Comparison of ENCODE assay signal across 8 cellular contexts in genomic region chr18:4455113-4455811, GRCh38. TPM values are rescaled to one million over a fixed set of nuclear protein-coding genes. Genes with fewer than 3 reads are reported as not detected.
DNase-seq lines count a peak whose midpoint lies in the region; ATAC-seq and TF ChIP-seq lines count a peak whose summit lies in the region.

Gene DLGAP1 (minus strand): TSS chr18:4455307.

- H3K27ac Mint-ChIP-seq in activated T-cell treated with anti-CD3 and anti-CD28 coated beads, Interleukin-2, amount 50 U/mL, for 24 hours, result no peak within 1 kb of the TSS

- H3K27me3 ChIP-seq in IMR-90 (ENCODE audit: control insufficient read depth, insufficient read depth, low read length) (peaks cover 12% of the 10 kb centered on the region; the same call in 1 of the 2 replicates), liver (ENCODE audit: control insufficient read depth in 4 of 4, insufficient read depth in 4 of 4, low read length in 3 of 4) (peaks cover 0 to 7% (median 4%) of the 10 kb centered on the region in 4 donors), upper lobe of right lung (peaks cover 30% of the 10 kb centered on the region)

- H2BK20ac ChIP-seq in IMR-90 (ENCODE audit: low read depth, low read length), result no peak within 1 kb of the TSS

- no peak within 1 kb of the TSS for H2BK5ac ChIP-seq in IMR-90 (ENCODE audit: low read depth, low read length, poor library complexity, severe bottlenecking)

- H3K9me3 ChIP-seq in IMR-90 (ENCODE audit: control insufficient read depth, insufficient read depth, low read length), result peaks cover 8% of the 10 kb centered on the region; the same call in 1 of the 2 replicates
- no peaks in the 10 kb centered on the region for H3K9me3 ChIP-seq in liver (ENCODE audit: control insufficient read depth in 4 of 4, low read length in 3 of 4)
- H3K9me3 ChIP-seq in upper lobe of right lung, result no peaks in the 10 kb centered on the region

- no peak within 1 kb of the TSS for H3K14ac ChIP-seq in IMR-90 (replicated peaks; ENCODE audit: low read depth, low read length)

- no peaks in the 10 kb centered on the region for H3K9me1 ChIP-seq in IMR-90 (ENCODE audit: insufficient read depth, low read length)

- no TSS peak for BruUV-seq in IMR-90 (replicated peaks; lab: Mats Ljungman, UMichigan)

- POLR2A ChIA-PET in IMR-90 (lab: Charles Lee; ENCODE audit: unreplicated experiment), result no interaction called here

- no peak within 1 kb of the TSS for H3K18ac ChIP-seq in IMR-90 (ENCODE audit: low read depth, low read length)

- no peak within 1 kb of the TSS for H4K5ac ChIP-seq in IMR-90 (ENCODE audit: low read depth, low read length)

- CTCF ChIA-PET in IMR-90 (lab: Yijun Ruan, JAX), result no interaction called here

- no peak within 1 kb of the TSS for H4K8ac ChIP-seq in IMR-90 (ENCODE audit: low read depth in 2 of 2, low read length in 2 of 2)

- H3K4me1 ChIP-seq in IMR-90 (ENCODE audit: control insufficient read depth, insufficient read depth, low read length) (no peaks in the 10 kb centered on the region), liver (ENCODE audit: control insufficient read depth in 4 of 4, insufficient read depth in 4 of 4, low read length in 3 of 4) (peaks cover 6 to 17% (median 17%) of the 10 kb centered on the region in 4 donors), upper lobe of right lung (no peaks in the 10 kb centered on the region)

- no peak within 1 kb of the TSS; the same call in 1 of the 2 replicates for H3K4me2 ChIP-seq in IMR-90 (ENCODE audit: low read depth, low read length)

- H2AFZ ChIP-seq in IMR-90 (replicated peaks; ENCODE audit: low read length, poor library complexity), result peak within 1 kb of the TSS; percentile 49

- no peak within 1 kb of the TSS for H4K91ac ChIP-seq in IMR-90 (ENCODE audit: insufficient read depth, low read depth, low read length)

- dilution Hi-C loops in IMR-90 (cut with HindIII; ENCODE audit: low sequenced_read_pairs, unreplicated experiment), result no loop called here

- H3K27ac ChIP-seq in IMR-90 (ENCODE audit: insufficient read depth, low read length) (no peak within 1 kb of the TSS), liver (ENCODE audit: low read depth in 1 of 2, low read length in 2 of 2) (no peak within 1 kb of the TSS), upper lobe of right lung (no peak within 1 kb of the TSS)

- H3K9me3 Mint-ChIP-seq in activated T-cell treated with anti-CD3 and anti-CD28 coated beads, Interleukin-2, amount 50 U/mL, for 24 hours, result peaks cover 18% of the 10 kb centered on the region

- DNase-seq in activated T-cell treated with anti-CD3 and anti-CD28 coated beads, Interleukin-2, amount 50 U/mL, for 48 hours, result peak; percentile 17 to 18
- DNase-seq in activated T-cell treated with anti-CD3 and anti-CD28 coated beads, Interleukin-2, amount 50 U/mL, for 24 hours, result no peak
- DNase-seq in IMR-90 (no peak), upper lobe of right lung (peak; percentile 88)
- DNase-seq in central memory CD4-positive, alpha-beta T cell, result peak; percentile 1
- no peak for DNase-seq in NK-92 treated with Interleukin-12 subunit alpha and Interleukin-12 subunit beta, amount 100 ng/mL, for 24 hours (lab: John Stamatoyannopoulos, UW)

- TF ChIP-seq CTCF in IMR-90 (conservative IDR thresholded peaks at IDR 0.05; ENCODE audit: low read depth, low read length) (no peak), liver (IDR thresholded peaks at IDR 0.05; ENCODE audit: low read depth, low read length, missing input control) (no peak), upper lobe of right lung (IDR thresholded peaks at IDR 0.05) (no peak)

- H3K56ac ChIP-seq in IMR-90 (ENCODE audit: extremely low read depth, insufficient read depth, low read length), result no peak within 1 kb of the TSS

- H2BK15ac ChIP-seq in IMR-90 (ENCODE audit: low read depth, low read length), result no peak within 1 kb of the TSS

- H4K20me1 ChIP-seq in IMR-90 (ENCODE audit: insufficient read depth, low read length), result no peaks in the 10 kb centered on the region

- no peaks in the 10 kb centered on the region for H3K79me1 ChIP-seq in IMR-90 (ENCODE audit: low read depth in 1 of 2, low read length in 2 of 2)

- no peak for TF ChIP-seq RAD21 in IMR-90 (IDR thresholded peaks at IDR 0.05; ENCODE audit: low read length)
- no peak for TF ChIP-seq RAD21 in liver (IDR thresholded peaks at IDR 0.05)

- no peak within 1 kb of the TSS for H3K23ac ChIP-seq in IMR-90 (ENCODE audit: low read depth, low read length)

- H3K4me1 Mint-ChIP-seq in activated T-cell treated with anti-CD3 and anti-CD28 coated beads, Interleukin-2, amount 50 U/mL, for 24 hours (ENCODE audit: low read depth), result peaks cover 5% of the 10 kb centered on the region

- H2AK5ac ChIP-seq in IMR-90 (ENCODE audit: low read depth, low read length), result no peak within 1 kb of the TSS

- WGBS in IMR-90 (ENCODE audit: extremely low coverage in 2 of 2, insufficient read length in 1 of 2), 2 experiments, result 5% methylated on average over 25 of the region's 75 CpGs; no CpG with 5 or more reads in 1 of the 2 experiments
- WGBS in liver, result 3% methylated on average over 75 of the region's 75 CpGs

- H3K4me3 ChIP-seq in IMR-90 (ENCODE audit: insufficient read depth, low read depth, low read length) (no peak within 1 kb of the TSS), liver (ENCODE audit: low read depth in 1 of 3, low read length in 3 of 3) (peak within 1 kb of the TSS in 2 of 3 donors; percentile 32 to 55), upper lobe of right lung (peak within 1 kb of the TSS; percentile 48)

- H3K9ac ChIP-seq in IMR-90 (ENCODE audit: low read depth, low read length) (no peak within 1 kb of the TSS), liver (ENCODE audit: low read depth in 1 of 2, low read length in 2 of 2) (no peak within 1 kb of the TSS)

- peak; percentile 11; the same call in 1 of the 2 replicates for ATAC-seq in IMR-90 (ENCODE audit: low read depth)
- ATAC-seq in upper lobe of right lung, result peak; percentile 95
- ATAC-seq in GM21515 (IDR thresholded peaks at IDR 0.05; ENCODE audit: unreplicated experiment), result no peak

- H2AK9ac ChIP-seq in IMR-90 (replicated peaks; ENCODE audit: low read depth, low read length, poor library complexity), result peak within 1 kb of the TSS; percentile 65

- in situ Hi-C loops in IMR-90 (cut with MboI; ENCODE audit: low sequenced_read_pairs), result no loop called here

- no peak within 1 kb of the TSS for H3K4me3 Mint-ChIP-seq in activated T-cell treated with anti-CD3 and anti-CD28 coated beads, Interleukin-2, amount 50 U/mL, for 24 hours

- peaks cover 32% of the 10 kb centered on the region for H3K27me3 Mint-ChIP-seq in activated T-cell treated with anti-CD3 and anti-CD28 coated beads, Interleukin-2, amount 50 U/mL, for 24 hours

- no peak for TF ChIP-seq POLR2A in IMR-90 (IDR thresholded peaks at IDR 0.05; ENCODE audit: low read depth, low read length)

- H3K4ac ChIP-seq in IMR-90 (ENCODE audit: low read depth, low read length), result no peak within 1 kb of the TSS

- H3K36me3 ChIP-seq in IMR-90 (ENCODE audit: control insufficient read depth, insufficient read depth, low read length) (no peaks in the 10 kb centered on the region), liver (ENCODE audit: control insufficient read depth in 4 of 4, insufficient read depth in 3 of 4, low read depth in 1 of 4, low read length in 3 of 4) (no peaks in the 10 kb centered on the region), upper lobe of right lung (no peaks in the 10 kb centered on the region)

- H2BK120ac ChIP-seq in IMR-90 (ENCODE audit: low read depth, low read length), result no peak within 1 kb of the TSS

- intact Hi-C loops in IMR-90 (cut with micrococcal nuclease) (no loop called here), upper lobe of right lung (cut with DNase I) (no loop called here)

- no peaks in the 10 kb centered on the region for H3K36me3 Mint-ChIP-seq in activated T-cell treated with anti-CD3 and anti-CD28 coated beads, Interleukin-2, amount 50 U/mL, for 24 hours (ENCODE audit: low read depth)

TF ChIP-seq in IMR-90, 13 proteins besides CTCF, POLR2A, EP300 and RAD21 (continues in another document):
- TF ChIP-seq RFX5 (IDR thresholded peaks at IDR 0.05; ENCODE audit: low read depth, low read length) (no peak), NFE2L2 (IDR thresholded peaks at IDR 0.05; ENCODE audit: low read depth, low read length) (no peak), ELK1 (IDR thresholded peaks at IDR 0.05; ENCODE audit: borderline replicate concordance, low read depth, low read length) (no peak), RCOR1 (IDR thresholded peaks at IDR 0.05; ENCODE audit: insufficient replicate concordance, low read length) (no peak)

TF ChIP-seq in liver, 16 proteins besides CTCF, POLR2A, EP300 and RAD21 (continues in another document):
- no peak for TF ChIP-seq RXRA (IDR thresholded peaks at IDR 0.05)
- TF ChIP-seq HNF4G (IDR thresholded peaks at IDR 0.05), result no peak
- TF ChIP-seq FOXA2 (IDR thresholded peaks at IDR 0.05), result no peak
- no peak for TF ChIP-seq EGR1 (IDR thresholded peaks at IDR 0.05; ENCODE audit: low read depth in 2 of 2)
- no peak for TF ChIP-seq ZBTB33 (IDR thresholded peaks at IDR 0.05)
- no peak for TF ChIP-seq FOXA1 (IDR thresholded peaks at IDR 0.05)

RNA-seq across cellular contexts. Expression of gene DLGAP1, which starts in this region (rescaled TPM):
- total RNA-seq in IMR-90 (2012; rRNA removed) (under 0.01 TPM in 1 of 2 replicates, not detected in the other), liver (1 to 10 TPM in 1 of 2 donors, under 1 TPM in 1; 0.17 to 1.2 TPM), upper lobe of right lung (5.4 TPM)
- polyA plus RNA-seq in IMR-90 (2012; rRNA removed) (0.04 and 0.09 TPM in 2 replicates), liver (under 1 TPM in 1 of 2 donors, not detected in 1; 0.06 TPM)
- polyA plus RNA-seq in IMR-90 (2012; cell fraction: cytosol; rRNA removed), result 0.12 TPM in 1 of 2 replicates, not detected in the other
- 0.03 and 0.11 TPM in 2 replicates for polyA plus RNA-seq in IMR-90 (2012; cell fraction: nucleus; rRNA removed; ENCODE audit: low replicate concordance)

Comparison
In these comparisons a context has a peak if more than half of its experiments do, and no peak if none do; other contexts are left out.
1. DNase-seq: peak in activated T-cell treated with anti-CD3 and anti-CD28 coated beads, Interleukin-2, amount 50 U/mL, for 48 hours (2 of 2), central memory CD4-positive, alpha-beta T cell (single experiment) and upper lobe of right lung (single experiment); none in activated T-cell treated with anti-CD3 and anti-CD28 coated beads, Interleukin-2, amount 50 U/mL, for 24 hours (single experiment), IMR-90 (single experiment) and NK-92 treated with Interleukin-12 subunit alpha and Interleukin-12 subunit beta, amount 100 ng/mL, for 24 hours (single experiment).
2. Peak in ATAC-seq in IMR-90; RNA of the gene not detected or under 1 TPM.